8 cellular contexts compared by ENCODE assay signal in the genomic region with DNA sequence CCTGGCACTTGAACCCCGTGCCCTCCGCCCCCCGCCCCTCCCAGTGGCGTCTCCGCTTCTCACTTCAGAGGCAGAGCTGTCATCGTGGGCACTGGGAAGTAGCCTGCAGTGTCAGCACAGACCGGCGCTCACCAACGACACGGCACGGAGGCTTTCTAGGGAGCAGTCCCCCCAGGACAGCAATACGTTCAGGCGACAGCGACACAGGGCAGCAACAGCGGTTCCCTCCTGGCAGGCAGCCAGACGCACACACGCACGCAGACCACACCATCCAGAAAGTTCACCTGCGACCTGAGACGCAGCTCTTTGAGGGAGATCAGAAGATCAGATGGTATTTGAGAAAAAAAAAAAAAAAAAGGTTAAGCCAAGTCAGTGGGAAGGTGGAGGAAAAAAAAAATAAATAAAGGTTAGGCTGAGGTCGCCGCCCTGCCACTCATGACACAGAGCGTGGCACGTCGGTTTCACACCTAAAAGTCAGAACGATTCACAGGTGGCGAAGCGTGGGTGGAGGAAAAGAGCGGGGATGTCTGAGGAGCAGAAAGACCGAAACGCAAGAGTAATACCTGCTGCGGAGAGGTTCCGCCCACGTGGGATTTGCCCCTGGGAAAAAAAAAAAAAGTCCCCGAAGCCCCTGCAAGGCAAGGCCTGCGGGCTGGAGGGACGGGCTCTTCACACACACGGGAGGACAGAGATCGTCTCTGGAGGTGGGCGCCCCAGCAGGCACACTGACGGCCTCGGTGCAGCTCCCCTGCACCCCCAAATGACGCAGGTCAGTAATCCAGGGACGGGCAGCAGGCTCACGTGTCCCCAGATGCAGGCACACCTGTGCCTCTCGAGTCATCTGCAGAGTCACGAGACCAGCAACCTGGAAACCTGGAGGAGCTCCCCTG.
DNase-seq lines count a peak whose midpoint lies in the region; ATAC-seq and TF ChIP-seq lines count a peak whose summit lies in the region.

No MANE protein-coding gene starts in this region.

- no peak for ATAC-seq in GM19397 (IDR thresholded peaks at IDR 0.05; ENCODE audit: unreplicated experiment)

- POLR2A ChIA-PET in HEK293T (lab: Yijun Ruan, JAX): interaction anchor here (1.1 to 5.9 kb wide), 2 partner anchors 79 to 131 kb away, joined by 3 to 81 read pairs; partner anchors contain the start of gene GADD45B

- CTCF ChIA-PET in HEK293T (lab: Yijun Ruan, JAX): no interaction called here

- peak overlapping the region; percentile 50; the same call in 1 of the 2 replicates for H3K4me3 ChIP-seq in GM08714 (ENCODE audit: low read length)

- DNase-seq in HEK293T (ENCODE audit: extremely low spot score) (no peak), T-helper 9 cell (peak; percentile 71), NCI-H510A (lab: John Stamatoyannopoulos, UW) (no peak), NCI-H2081 (lab: John Stamatoyannopoulos, UW) (no peak)
- peak; percentile 77 for DNase-seq in central memory CD4-positive, alpha-beta T cell
- DNase-seq in stimulated activated CD8-positive, alpha-beta memory T cell treated with anti-CD3 and anti-CD28 coated beads, Interleukin-4, amount 100 ng/mL, for 4 hours (ENCODE audit: low read depth in 2 of 2, low spot score in 1 of 2): peak; percentile 79 to 89

TF ChIP-seq in HEK293T, 16 proteins besides CTCF, POLR2A, EP300 and RAD21:
- TF ChIP-seq ZNF384 (IDR thresholded peaks at IDR 0.05) (0 out of 2 replicates have a peak, but pooled peaks have one; percentile 6), BHLHE40 (IDR thresholded peaks at IDR 0.05; ENCODE audit: borderline replicate concordance) (no peak)

Comparison
In these comparisons a context has a peak if more than half of its experiments do, and no peak if none do; other contexts are left out.
1. DNase-seq: peak in T-helper 9 cell (single experiment), central memory CD4-positive, alpha-beta T cell (single experiment) and stimulated activated CD8-positive, alpha-beta memory T cell treated with anti-CD3 and anti-CD28 coated beads, Interleukin-4, amount 100 ng/mL, for 4 hours (2 of 2); none in HEK293T (single experiment), NCI-H510A (single experiment) and NCI-H2081 (0 of 2).